ENCODE assay signal across 8 cellular contexts in the genomic region with DNA sequence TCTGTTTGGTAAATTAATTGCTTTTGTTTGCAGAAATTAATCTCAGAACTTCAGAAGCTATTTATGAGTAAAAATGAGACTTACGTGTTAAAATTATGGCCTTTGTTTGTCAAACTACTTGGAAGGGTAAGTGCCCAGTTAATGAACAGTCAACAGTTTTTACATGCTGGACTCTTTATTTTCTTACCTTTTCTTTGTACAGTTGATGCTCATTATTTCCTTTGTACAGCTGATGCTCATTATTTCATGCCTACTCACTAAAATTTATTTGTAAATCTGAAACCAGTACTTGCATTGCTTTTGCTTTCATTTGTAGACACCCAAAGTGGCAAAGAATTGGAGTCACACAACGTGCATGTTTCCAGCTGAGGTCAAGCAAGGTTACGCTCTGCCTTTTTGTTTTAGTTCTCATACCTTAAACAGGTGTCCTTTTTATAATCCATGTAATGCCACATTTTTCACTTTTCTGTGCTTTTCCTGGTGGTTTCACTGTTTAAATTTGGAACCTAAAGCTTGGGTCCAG. TPM values are rescaled to one million over a fixed set of nuclear protein-coding genes. Genes with fewer than 3 reads are reported as not detected.
DNase-seq lines count a peak whose midpoint lies in the region; ATAC-seq and TF ChIP-seq lines count a peak whose summit lies in the region.

No MANE protein-coding gene starts in this region.

- H3K27ac Mint-ChIP-seq in activated T-helper 2 cell treated with anti-CD3 and anti-CD28 coated beads, Interferon-gamma antibody, Interleukin-2, Interleukin-4, amounts not matched to agents 10 μg/mL and 5 μg/mL and 100 μg/mL, durations not matched to agents 14 hours and 24 hours and 36 hours = peak overlapping the region; percentile 67

- H3K4me3 Mint-ChIP-seq in activated T-helper 2 cell treated with anti-CD3 and anti-CD28 coated beads, Interferon-gamma antibody, Interleukin-2, Interleukin-4, amounts not matched to agents 10 μg/mL and 5 μg/mL and 100 μg/mL, durations not matched to agents 14 hours and 24 hours and 36 hours (ENCODE audit: low read depth) = peak overlapping the region; percentile 28

- peak; percentile 65 for ATAC-seq in GM18505 (IDR thresholded peaks at IDR 0.05; ENCODE audit: unreplicated experiment)
- peak; percentile 55 for ATAC-seq in GM19467 (IDR thresholded peaks at IDR 0.05; ENCODE audit: unreplicated experiment)
- ATAC-seq in HG03060 (IDR thresholded peaks at IDR 0.05; ENCODE audit: low read depth, unreplicated experiment) = peak; percentile 78

- no peaks in the 10 kb centered on the region for H3K9me3 Mint-ChIP-seq in activated T-helper 2 cell treated with anti-CD3 and anti-CD28 coated beads, Interferon-gamma antibody, Interleukin-2, Interleukin-4, amounts not matched to agents 10 μg/mL and 5 μg/mL and 100 μg/mL, durations not matched to agents 14 hours and 24 hours and 36 hours

- no peak for TF ChIP-seq POLR2A in GM18505 (IDR thresholded peaks at IDR 0.05; ENCODE audit: borderline replicate concordance, extremely low read depth, insufficient read depth, insufficient read length)

- H3K27me3 Mint-ChIP-seq in activated T-helper 2 cell treated with anti-CD3 and anti-CD28 coated beads, Interferon-gamma antibody, Interleukin-2, Interleukin-4, amounts not matched to agents 10 μg/mL and 5 μg/mL and 100 μg/mL, durations not matched to agents 14 hours and 24 hours and 36 hours (ENCODE audit: low read depth) = no peaks in the 10 kb centered on the region

- H3K4me1 Mint-ChIP-seq in activated T-helper 2 cell treated with anti-CD3 and anti-CD28 coated beads, Interferon-gamma antibody, Interleukin-2, Interleukin-4, amounts not matched to agents 10 μg/mL and 5 μg/mL and 100 μg/mL, durations not matched to agents 14 hours and 24 hours and 36 hours (ENCODE audit: low read depth) = peaks cover 32% of the 10 kb centered on the region

- peaks cover 74% of the 10 kb centered on the region for H3K36me3 Mint-ChIP-seq in activated T-helper 2 cell treated with anti-CD3 and anti-CD28 coated beads, Interferon-gamma antibody, Interleukin-2, Interleukin-4, amounts not matched to agents 10 μg/mL and 5 μg/mL and 100 μg/mL, durations not matched to agents 14 hours and 24 hours and 36 hours (ENCODE audit: low read depth)

- intact Hi-C loops in activated T-helper 2 cell treated with anti-CD3 and anti-CD28 coated beads, Interferon-gamma antibody, Interleukin-2, Interleukin-4, amounts not matched to agents 10 μg/mL and 5 μg/mL and 100 μg/mL, durations not matched to agents 14 hours and 24 hours and 36 hours (cut with micrococcal nuclease) = loop anchor here (5.0 kb wide), 1 partner anchor 136 kb away; the partner anchor contains the start of gene NMI

- no peak for DNase-seq in activated T-helper 2 cell treated with anti-CD3 and anti-CD28 coated beads, Interferon-gamma antibody, Interleukin-2, Interleukin-4, amounts not matched to agents 10 μg/mL and 5 μg/mL and 100 μg/mL, durations not matched to agents 14 hours and 24 hours and 36 hours (ENCODE audit: low spot score)
- DNase-seq in NCI-H2171 (lab: John Stamatoyannopoulos, UW) (no peak), GDM1 (lab: John Stamatoyannopoulos, UW) (no peak), cerebellar cortex (ENCODE audit: low spot score) (no peak), amygdala (lab: John Stamatoyannopoulos, UW) (no peak)

RNA-seq across cellular contexts. Expression of gene RIF1, which starts 13.3 kb away (rescaled TPM):
- total RNA-seq in activated T-helper 2 cell treated with anti-CD3 and anti-CD28 coated beads, Interferon-gamma antibody, Interleukin-2, Interleukin-4, amounts not matched to agents 10 μg/mL and 5 μg/mL and 100 μg/mL, durations not matched to agents 14 hours and 24 hours and 36 hours = 67.1 and 72.1 TPM in 2 replicates
